24 cellular contexts compared by ENCODE assay signal in the genomic region with DNA sequence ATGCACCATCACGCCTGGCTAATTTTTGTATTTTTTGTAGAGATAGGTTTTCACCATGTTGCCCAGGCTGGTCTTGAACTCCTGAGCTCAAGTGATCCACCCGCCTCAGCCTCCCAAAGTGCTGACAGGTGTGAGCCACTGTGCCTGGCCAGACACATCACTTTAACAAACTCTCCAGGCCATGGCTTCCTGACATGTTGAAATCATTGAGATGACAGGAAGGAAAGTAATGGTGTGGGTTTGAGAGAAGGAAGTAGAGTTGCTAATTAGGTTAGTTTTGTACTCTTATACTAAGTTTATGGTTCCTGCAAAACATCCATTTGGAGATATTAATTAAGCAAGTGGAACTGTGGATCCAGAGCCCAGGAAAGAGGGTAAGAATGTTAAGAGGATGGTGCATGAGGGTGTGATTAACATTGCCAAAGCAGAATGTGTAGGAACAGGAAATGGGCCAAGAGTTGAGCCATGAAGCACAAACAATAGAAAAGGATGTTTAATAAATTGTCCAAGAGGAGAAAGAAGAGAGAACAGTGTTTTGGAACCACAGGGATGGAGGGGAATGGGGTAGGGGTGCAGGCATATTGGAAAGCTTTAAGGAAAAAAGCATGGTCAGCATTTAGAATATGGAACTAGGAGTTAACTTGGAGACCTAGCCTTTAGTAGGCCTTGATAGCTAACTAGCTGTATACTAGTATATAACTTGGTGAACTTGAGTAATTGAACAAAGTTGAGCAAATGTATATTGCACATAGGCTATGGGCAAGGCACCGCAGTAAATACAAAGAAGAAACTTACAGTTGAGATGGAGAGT.
DNase-seq lines count a peak whose midpoint lies in the region; ATAC-seq lines count a peak whose summit lies in the region.
"Had no signal": no experiment of that assay in that cellular context is flagged by ENCODE, and none has a peak within 500 bp of the region (broad histone marks: within the 10 kb centered on the region; RNA-seq: fewer than 3 reads in every experiment).

No MANE protein-coding gene starts in this region.

- ATAC-seq in GM19463 (IDR thresholded peaks at IDR 0.05; ENCODE audit: unreplicated experiment) = no peak
- ATAC-seq in HG03095 (IDR thresholded peaks at IDR 0.05; ENCODE audit: unreplicated experiment) = no peak
- ATAC-seq: activated CD4-positive, CD25-positive, alpha-beta regulatory T cell treated with anti-CD3 and anti-CD28 coated beads, Interleukin-2, amount 50 U/mL, for 24 hours; gastrocnemius medialis; lower lobe of right lung; T-cell had no signal

- H3K4me2 ChIP-seq in BLaER1 = peak overlapping the region; percentile 25
- H3K4me2 ChIP-seq: PC-9 had no signal

- H3K4me1 ChIP-seq in BLaER1 = peaks cover 29% of the 10 kb centered on the region
- H3K4me1 ChIP-seq: thyroid gland had no signal

- H3K9me3 Mint-ChIP-seq in immature natural killer cell = no peaks in the 10 kb centered on the region
- H3K9me3 Mint-ChIP-seq: IgD-negative memory B cell had no signal

- H4K20me1 ChIP-seq in BLaER1 = no peaks in the 10 kb centered on the region

- H3K4me1 Mint-ChIP-seq in immature natural killer cell = peaks cover 29 to 32% of the 10 kb centered on the region in 2 donors

- peak overlapping the region in 1 of 5 donors; percentile 10 for H3K4me3 Mint-ChIP-seq in immature natural killer cell
- H3K4me3 Mint-ChIP-seq: B cell, neural crest cell had no signal

- H3K27ac Mint-ChIP-seq in immature natural killer cell = peak overlapping the region in 4 of 6 donors; percentile 47 to 82 (median 54)
- H3K27ac Mint-ChIP-seq: B cell, IgD-negative memory B cell had no signal

- no peak overlapping the region for H3K27ac ChIP-seq in BLaER1
- H3K27ac ChIP-seq: gastrocnemius medialis, lower lobe of right lung, PC-9, thyroid gland had no signal

- peaks cover 2 to 6% (median 2%) of the 10 kb centered on the region in 3 donors for H3K27me3 Mint-ChIP-seq in immature natural killer cell (ENCODE audit: low read depth in 3 of 3)
- H3K27me3 Mint-ChIP-seq: B cell, IgD-negative memory B cell, T-cell had no signal

- no peaks in the 10 kb centered on the region for H3K36me3 ChIP-seq in BLaER1
- H3K36me3 ChIP-seq: thyroid gland had no signal

- H3K4me3 ChIP-seq in BLaER1 = no peak overlapping the region
- H3K4me3 ChIP-seq: gastrocnemius medialis, lower lobe of right lung, PC-9, thyroid gland had no signal

- no peaks in the 10 kb centered on the region for H3K27me3 ChIP-seq in BLaER1
- H3K27me3 ChIP-seq: gastrocnemius medialis, thyroid gland had no signal

- DNase-seq in GF-D8 (lab: John Stamatoyannopoulos, UW) (peak; percentile 97), SKM-1 (lab: John Stamatoyannopoulos, UW; ENCODE audit: unreplicated experiment) (peak; percentile 79), immature natural killer cell (no peak), NCI-H510A treated with DMSO at 0.1 percent for 48 hours (lab: John Stamatoyannopoulos, UW) (no peak), NCI-H146 (lab: John Stamatoyannopoulos, UW) (no peak)
- DNase-seq: activated T-cell treated with anti-CD3 and anti-CD28 coated beads, Interleukin-2, amount 50 U/mL, for 1 hour; DMS79 treated with DMSO at 0.1 percent for 48 hours; gastrocnemius medialis; HCEC 1CT; lower lobe of right lung; NCI-H1436; NCI-H446; PC-9; right cardiac atrium; stimulated activated CD4-positive, alpha-beta T cell treated with anti-CD3 and anti-CD28 coated beads, Interleukin-4, amount 100 ng/mL, for 1 hour; T-cell; thyroid gland had no signal

- no peaks in the 10 kb centered on the region for H3K36me3 Mint-ChIP-seq in immature natural killer cell
- H3K36me3 Mint-ChIP-seq: IgD-negative memory B cell, T-cell had no signal

- H3K9me3 ChIP-seq in BLaER1 = no peaks in the 10 kb centered on the region
- H3K9me3 ChIP-seq: gastrocnemius medialis, lower lobe of right lung, thyroid gland had no signal

- H3K9ac ChIP-seq in BLaER1 = no peak overlapping the region

Comparison
In these comparisons a context has a peak if more than half of its experiments do, and no peak if none do; other contexts are left out.
1. DNase-seq: peak in GF-D8 (single experiment) and SKM-1 (single experiment); none in immature natural killer cell (0 of 3), NCI-H510A treated with DMSO at 0.1 percent for 48 hours (single experiment) and NCI-H146 (single experiment).